14 cellular contexts compared by ENCODE assay signal in the genomic region with DNA sequence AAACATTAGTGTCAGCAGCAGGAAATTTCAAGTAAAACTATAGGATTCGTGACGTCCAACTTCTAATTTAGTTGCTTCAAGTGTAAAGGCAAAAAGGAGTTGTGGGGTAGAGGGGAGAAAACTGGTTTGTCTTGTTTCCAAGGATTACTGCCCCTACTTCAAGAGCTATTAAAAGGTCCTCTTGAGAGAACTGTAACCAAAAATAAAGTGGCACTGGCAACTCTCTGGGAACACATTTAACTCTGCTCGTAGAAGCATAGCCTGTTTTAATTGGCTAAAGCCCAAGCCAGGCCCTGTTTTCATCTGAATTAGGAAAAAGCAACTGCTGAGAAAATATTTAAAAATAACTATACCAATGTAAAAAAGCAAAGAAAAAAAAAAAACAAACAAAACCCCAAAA. TPM values are rescaled to one million over a fixed set of nuclear protein-coding genes. Genes with fewer than 3 reads are reported as not detected.
A peak's percentile ranks its signal among the peaks of the same experiment; 100 is the strongest.
DNase-seq lines count a peak whose midpoint lies in the region; ATAC-seq, FAIRE-seq and TF ChIP-seq lines count a peak whose summit lies in the region.
"Had no signal": no experiment of that assay in that cellular context is flagged by ENCODE, and none has a peak within 500 bp of the region (broad histone marks: within the 10 kb centered on the region; RNA-seq: fewer than 3 reads in every experiment).

No MANE protein-coding gene starts in this region.

- H3K9ac ChIP-seq in H1 (replicated peaks in 1 of 4; ENCODE audit: extremely low read depth in 1 of 4, low read depth in 3 of 4, low read length in 3 of 4), result no peak overlapping the region

- no peaks in the 10 kb centered on the region for H3K79me1 ChIP-seq in H1 (ENCODE audit: low read depth, low read length)

- no peak for TF ChIP-seq RAD21 in H1 (IDR thresholded peaks at IDR 0.05 in 1 of 2, conservative IDR thresholded peaks at IDR 0.05 in 1 of 2; ENCODE audit: low read depth in 2 of 2, low read length in 2 of 2)

- no peak overlapping the region for H2BK20ac ChIP-seq in H1 (ENCODE audit: low read length)

- TF ChIP-seq CTCF in C4-2B (conservative IDR thresholded peaks at IDR 0.05), result no peak
- TF ChIP-seq CTCF in H1 (IDR thresholded peaks at IDR 0.05; ENCODE audit: control extremely low read depth in 1 of 3, insufficient read depth in 1 of 3, low read depth in 1 of 3, low read length in 3 of 3), result no peak
- TF ChIP-seq CTCF in nephron progenitor cell (IDR thresholded peaks at IDR 0.05), result no peak

- POLR2A ChIA-PET in H1 (lab: Charles Lee; ENCODE audit: partially characterized antibody), result interaction anchor here (1.0 to 1.5 kb wide), 3 partner anchors 11 to 72 kb away, joined by 3 to 4 read pairs (median 4); partner anchors contain the start of gene COIL

- no peak overlapping the region for H3K23ac ChIP-seq in H1 (ENCODE audit: insufficient read length)

- CTCF ChIA-PET in H1 (lab: Charles Lee; ENCODE audit: partially characterized antibody), result interaction anchor here (6.5 kb wide), 1 partner anchor 14 kb away, joined by 42 read pairs; no protein-coding TSS in a partner anchor

- peaks cover 23% of the 10 kb centered on the region for H3K4me1 Mint-ChIP-seq in nephron progenitor cell
- H3K4me1 Mint-ChIP-seq: activated CD4-positive, alpha-beta T cell treated with anti-CD3 and anti-CD28 coated beads, Interleukin-2, amount 10 ng/mL, durations not matched to agents 24 days and 14 days; activated naive CD8-positive, alpha-beta T cell treated with anti-CD3 and anti-CD28 coated beads, Interleukin-2, amount 10 ng/mL, durations not matched to agents 7 days and 5 days; memory B cell had no signal

- no peaks in the 10 kb centered on the region for H3K27me3 ChIP-seq in H1 (replicated peaks in 1 of 4; ENCODE audit: control insufficient read depth in 3 of 4, extremely low read depth in 1 of 4, insufficient read depth in 3 of 4, low read length in 3 of 4)

- no peak overlapping the region for H3K56ac ChIP-seq in H1 (replicated peaks; ENCODE audit: insufficient read length, low read depth, low read length)

- no peaks in the 10 kb centered on the region for H3K36me3 ChIP-seq in H1 (ENCODE audit: control insufficient read depth in 2 of 4, insufficient read depth in 4 of 4, low read length in 3 of 4)
- H3K36me3 ChIP-seq: HAP-1 had no signal

- H3K27ac ChIP-seq in C4-2B, result peak overlapping the region; percentile 68
- no peak overlapping the region for H3K27ac ChIP-seq in H1 (ENCODE audit: low read depth, low read length)

- H3K4me2 ChIP-seq in H1 (ENCODE audit: insufficient read depth in 1 of 2, low read depth in 2 of 2, low read length in 2 of 2), result no peak overlapping the region; a peak in 1 of 4 replicates

- H2BK5ac ChIP-seq in H1 (ENCODE audit: low read depth, low read length), result no peak overlapping the region

- H4K8ac ChIP-seq in H1 (ENCODE audit: extremely low read depth, insufficient read depth, low read length), result no peak overlapping the region

- no peak overlapping the region for H2BK120ac ChIP-seq in H1 (replicated peaks; ENCODE audit: low read depth, low read length)

- H3K4me1 ChIP-seq in H1 (replicated peaks in 1 of 4; ENCODE audit: control insufficient read depth in 3 of 4, insufficient read depth in 4 of 4, low read length in 3 of 4), result peaks cover 0 to 5% (median 2%) of the 10 kb centered on the region in 4 experiments; a peak in 3 of 7 replicates
- H3K4me1 ChIP-seq: HAP-1 had no signal

- peaks cover 3% of the 10 kb centered on the region for H3K27me3 Mint-ChIP-seq in nephron progenitor cell (ENCODE audit: low read depth, poor library complexity)

- peak; percentile 83 for DNase-seq in NCI-H2029 treated with DMSO at 0.1 percent for 48 hours (lab: John Stamatoyannopoulos, UW)
- DNase-seq in H1 (ENCODE audit: low read depth in 1 of 2, low spot score in 2 of 2), result no peak
- no peak for DNase-seq in nephron progenitor cell
- DNase-seq in urothelium cell line (ENCODE audit: low spot score), result no peak
- DNase-seq in NCI-H2227 treated with DMSO at 0.1 percent for 48 hours (lab: John Stamatoyannopoulos, UW), result no peak
- DNase-seq in middle frontal gyrus (ENCODE audit: extremely low spot score, low spot score), result no peak
- DNase-seq: activated CD4-positive, alpha-beta T cell treated with anti-CD3 and anti-CD28 coated beads, Interleukin-2, amount 10 ng/mL, durations not matched to agents 24 days and 14 days; activated naive CD8-positive, alpha-beta T cell treated with anti-CD3 and anti-CD28 coated beads, Interleukin-2, amount 10 ng/mL, durations not matched to agents 7 days and 5 days; NCI-H1694 treated with DMSO at 0.1 percent for 48 hours had no signal

- peaks cover 2% of the 10 kb centered on the region for H3K36me3 Mint-ChIP-seq in nephron progenitor cell (ENCODE audit: low read depth)
- H3K36me3 Mint-ChIP-seq: activated naive CD8-positive, alpha-beta T cell treated with anti-CD3 and anti-CD28 coated beads, Interleukin-2, amount 10 ng/mL, durations not matched to agents 7 days and 5 days had no signal

- H3K27ac Mint-ChIP-seq in nephron progenitor cell, result peak overlapping the region; percentile 61
- H3K27ac Mint-ChIP-seq: activated CD4-positive, alpha-beta T cell treated with anti-CD3 and anti-CD28 coated beads, Interleukin-2, amount 10 ng/mL, durations not matched to agents 24 days and 14 days; activated naive CD8-positive, alpha-beta T cell treated with anti-CD3 and anti-CD28 coated beads, Interleukin-2, amount 10 ng/mL, durations not matched to agents 7 days and 5 days; memory B cell had no signal

- no peak overlapping the region for H3K4me3 ChIP-seq in H1 (ENCODE audit: extremely low read depth in 1 of 4, insufficient read depth in 2 of 4, low read depth in 3 of 4, low read length in 4 of 4)
- H3K4me3 ChIP-seq: HAP-1 had no signal

- H3K79me2 ChIP-seq in H1 (ENCODE audit: control insufficient read depth in 1 of 2, insufficient read depth in 2 of 2, low read length in 2 of 2), result no peaks in the 10 kb centered on the region

- peak overlapping the region; percentile 60; the same call in 1 of the 2 replicates for H3K18ac ChIP-seq in H1 (ENCODE audit: extremely low read depth, low read length)

- no peak overlapping the region for H2BK15ac ChIP-seq in H1 (ENCODE audit: low read length)

- no peaks in the 10 kb centered on the region for H3K23me2 ChIP-seq in H1 (ENCODE audit: low read depth, low read length)

- peaks cover 29% of the 10 kb centered on the region for H3K9me3 Mint-ChIP-seq in nephron progenitor cell
- H3K9me3 Mint-ChIP-seq: memory B cell had no signal

- H3K4me3 Mint-ChIP-seq in nephron progenitor cell, result no peak overlapping the region
- H3K4me3 Mint-ChIP-seq: activated CD4-positive, alpha-beta T cell treated with anti-CD3 and anti-CD28 coated beads, Interleukin-2, amount 10 ng/mL, durations not matched to agents 24 days and 14 days; activated naive CD8-positive, alpha-beta T cell treated with anti-CD3 and anti-CD28 coated beads, Interleukin-2, amount 10 ng/mL, durations not matched to agents 7 days and 5 days; memory B cell had no signal

- WGBS in H1 (ENCODE audit: extremely low coverage in 1 of 2, insufficient coverage in 1 of 2, insufficient read length in 1 of 2, insufficient replicate concordance in 2 of 2, low coverage in 1 of 2, low lambda C conversion rate in 2 of 2, missing lambda C conversion rate in 1 of 2), 2 experiments, result 53% methylated on average over 3 of the region's 3 CpGs; no CpG with 5 or more reads in 1 of the 2 experiments

- H3K9me3 ChIP-seq in H1 (ENCODE audit: insufficient read depth in 2 of 2, low read depth in 1 of 2, low read length in 1 of 2), result peaks cover 6 to 10% of the 10 kb centered on the region in 2 experiments
- H3K9me3 ChIP-seq: HAP-1 had no signal

- H2BK12ac ChIP-seq in H1 (ENCODE audit: low read depth, low read length), result no peak overlapping the region

- no peak for FAIRE-seq in H1 (lab: Jason Lieb, UNC)
- FAIRE-seq in urothelium cell line (lab: Jason Lieb, UNC), result no peak

- no peak for ATAC-seq in HG02981 (IDR thresholded peaks at IDR 0.05; ENCODE audit: unreplicated experiment)
- ATAC-seq: esophagus mucosa had no signal

- no peaks in the 10 kb centered on the region for H4K20me1 ChIP-seq in H1 (replicated peaks in 1 of 2; ENCODE audit: control insufficient read depth in 1 of 2, insufficient read depth in 2 of 2, low read length in 2 of 2)

- H4K91ac ChIP-seq in H1 (replicated peaks; ENCODE audit: insufficient read length, low read length), result no peak overlapping the region

- no peak overlapping the region for H2AK5ac ChIP-seq in H1 (ENCODE audit: low read depth, low read length)

- 0 out of 2 replicates have a peak overlapping the region, but pooled peaks have one; percentile 18 for H2AFZ ChIP-seq in H1 (ENCODE audit: low read length)

- no peak for TF ChIP-seq EP300 in H1 (IDR thresholded peaks at IDR 0.05; ENCODE audit: borderline replicate concordance in 1 of 2, low read depth in 2 of 2, low read length in 2 of 2)

- no peak overlapping the region for H3K14ac ChIP-seq in H1 (ENCODE audit: insufficient read length)

- no peak overlapping the region for H3K4ac ChIP-seq in H1 (replicated peaks; ENCODE audit: insufficient read length, low read depth, low read length)

- TF ChIP-seq POLR2A in H1 (IDR thresholded peaks at IDR 0.05; ENCODE audit: control extremely low read depth in 1 of 2, low read depth in 2 of 2, low read length in 2 of 2), result no peak

- no peak overlapping the region for H4K5ac ChIP-seq in H1 (ENCODE audit: insufficient read length, low read depth, low read length)

TF ChIP-seq in H1, 55 proteins besides CTCF, POLR2A, EP300 and RAD21 (continues in another document):
- no peak for TF ChIP-seq SIX5 (IDR thresholded peaks at IDR 0.05; ENCODE audit: low read depth, low read length)
- no peak for TF ChIP-seq YY1 (IDR thresholded peaks at IDR 0.05; ENCODE audit: low read depth, low read length)

RNA-seq across cellular contexts. Expression of gene AKAP1, which starts 51.8 kb away (rescaled TPM):
- 110 and 120 TPM in 2 replicates for total RNA-seq in H1 (2021; fragmentation: NEBNext Ultra II Directional; extraction: Animal tissue kit (Norgen Biotek cat#: 25700))
- polyA plus RNA-seq in H1 (2011; rRNA removed), result 156 and 195 TPM in 2 replicates
- polyA plus RNA-seq in H1 (2011; cell fraction: cytosol; rRNA removed), result 142 TPM
- polyA plus RNA-seq in H1 (2011; cell fraction: nucleus; rRNA removed), result 377 TPM
- polyA plus RNA-seq in H1 (2012, experiment 1 of 2), result 83.6 to 102 TPM (median 91.8 TPM) in 4 replicates
- polyA plus RNA-seq in H1 (2012, experiment 2 of 2), result 36.0 TPM
- 166 TPM for polyA plus RNA-seq in H1 (2013, experiment 1 of 2)
- polyA plus RNA-seq in H1 (2013, experiment 2 of 2), result 181 TPM
- polyA minus RNA-seq in H1 (2011; rRNA and poly(A)+ RNA removed), result 331 and 335 TPM in 2 replicates
- polyA minus RNA-seq in H1 (2011; cell fraction: cytosol; rRNA and poly(A)+ RNA removed), result 139 TPM
- polyA minus RNA-seq in H1 (2011; cell fraction: nucleus; rRNA and poly(A)+ RNA removed), result 80.5 TPM

RNA-seq across cellular contexts. Expression of gene SCPEP1, which starts 55.4 kb away (rescaled TPM):
- total RNA-seq in H1 (2021; fragmentation: NEBNext Ultra II Directional; extraction: Animal tissue kit (Norgen Biotek cat#: 25700)), result 48.8 and 52.6 TPM in 2 replicates
- 26.8 and 30.7 TPM in 2 replicates for polyA plus RNA-seq in H1 (2011; rRNA removed)
- 37.0 TPM for polyA plus RNA-seq in H1 (2011; cell fraction: cytosol; rRNA removed)
- polyA plus RNA-seq in H1 (2011; cell fraction: nucleus; rRNA removed), result 39.2 TPM
- polyA plus RNA-seq in H1 (2012, experiment 1 of 2), result 51.8 to 53.7 TPM (median 53.1 TPM) in 4 replicates
- 19.9 TPM for polyA plus RNA-seq in H1 (2012, experiment 2 of 2)
- polyA plus RNA-seq in H1 (2013, experiment 1 of 2), result 71.5 TPM
- polyA plus RNA-seq in H1 (2013, experiment 2 of 2), result 70.7 TPM
- polyA minus RNA-seq in H1 (2011; rRNA and poly(A)+ RNA removed), result 16.4 and 16.6 TPM in 2 replicates
- polyA minus RNA-seq in H1 (2011; cell fraction: cytosol; rRNA and poly(A)+ RNA removed), result 21.4 TPM
- polyA minus RNA-seq in H1 (2011; cell fraction: nucleus; rRNA and poly(A)+ RNA removed), result 17.1 TPM
